In genomic region chr22:26568207-26568706, GRCh38 we compare ENCODE assay signal across 1 cellular context.
A peak's percentile ranks its signal among the peaks of the same experiment; 100 is the strongest.
TF ChIP-seq lines count a peak whose summit lies in the region.

No MANE protein-coding gene starts in this region.

TF ChIP-seq in IMR-90, 13 proteins besides CTCF, POLR2A, EP300 and RAD21 (continued from another document):
- TF ChIP-seq, protein P1, sequence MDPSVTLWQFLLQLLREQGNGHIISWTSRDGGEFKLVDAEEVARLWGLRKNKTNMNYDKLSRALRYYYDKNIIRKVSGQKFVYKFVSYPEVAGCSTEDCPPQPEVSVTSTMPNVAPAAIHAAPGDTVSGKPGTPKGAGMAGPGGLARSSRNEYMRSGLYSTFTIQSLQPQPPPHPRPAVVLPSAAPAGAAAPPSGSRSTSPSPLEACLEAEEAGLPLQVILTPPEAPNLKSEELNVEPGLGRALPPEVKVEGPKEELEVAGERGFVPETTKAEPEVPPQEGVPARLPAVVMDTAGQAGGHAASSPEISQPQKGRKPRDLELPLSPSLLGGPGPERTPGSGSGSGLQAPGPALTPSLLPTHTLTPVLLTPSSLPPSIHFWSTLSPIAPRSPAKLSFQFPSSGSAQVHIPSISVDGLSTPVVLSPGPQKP (IDR thresholded peaks at IDR 0.05; ENCODE audit: borderline replicate concordance, low read depth, low read length): no peak
- peak; percentile 79 for TF ChIP-seq CEBPB (IDR thresholded peaks at IDR 0.05; ENCODE audit: low read depth, low read length)
- TF ChIP-seq NFE2L2 (IDR thresholded peaks at IDR 0.05; ENCODE audit: low read depth, low read length): no peak
- no peak for TF ChIP-seq MAZ (IDR thresholded peaks at IDR 0.05; ENCODE audit: borderline replicate concordance, low read depth, low read length)
- TF ChIP-seq FOS (IDR thresholded peaks at IDR 0.05; ENCODE audit: low read depth, low read length): no peak
- no peak for TF ChIP-seq CHD1 (IDR thresholded peaks at IDR 0.05; ENCODE audit: low read depth, low read length)
TF ChIP-seq in IMR-90: peak in this region for 1.
